18 cellular contexts compared by ENCODE assay signal in the genomic region with DNA sequence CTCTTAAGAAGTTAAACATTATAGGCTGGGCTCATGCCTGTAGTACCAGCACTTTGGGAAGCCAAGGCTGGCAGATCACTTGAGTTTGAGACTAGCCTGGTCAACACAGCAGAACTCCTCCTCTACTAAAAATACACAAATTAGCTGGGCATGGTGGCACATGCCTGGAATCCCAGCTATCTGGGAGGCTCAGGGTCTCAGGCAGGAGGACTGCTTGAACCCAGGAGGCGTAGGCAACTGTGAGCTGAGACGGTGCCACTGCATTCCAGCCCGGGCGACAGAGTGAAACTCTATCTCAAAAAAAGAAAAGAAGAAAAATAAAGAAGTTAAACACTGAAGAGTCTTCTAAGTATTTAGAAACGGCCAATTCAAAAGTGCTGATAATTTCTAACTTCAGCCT.
DNase-seq lines count a peak whose midpoint lies in the region; ATAC-seq, FAIRE-seq and TF ChIP-seq lines count a peak whose summit lies in the region.
"Had no signal": no experiment of that assay in that cellular context is flagged by ENCODE, and none has a peak within 500 bp of the region (broad histone marks: within the 10 kb centered on the region; RNA-seq: fewer than 3 reads in every experiment).

No MANE protein-coding gene starts in this region.

- intact Hi-C loops in mammary epithelial cell (cut with micrococcal nuclease) (no loop called here), MCF 10A (cut with micrococcal nuclease) (no loop called here), body of pancreas (cut with DNase I) (no loop called here)

- H3K4me3 ChIP-seq in mammary epithelial cell (replicated peaks in 1 of 3; ENCODE audit: insufficient read depth in 1 of 3, low read depth in 2 of 3, low read length in 3 of 3) (no peak overlapping the region), H1 (ENCODE audit: extremely low read depth in 1 of 4, insufficient read depth in 2 of 4, low read depth in 3 of 4, low read length in 4 of 4) (no peak overlapping the region), body of pancreas (no peak overlapping the region)
- H3K4me3 ChIP-seq: A549, GM23248 had no signal

- no TSS peak for BruUV-seq in mammary epithelial cell (replicated peaks; lab: Mats Ljungman, UMichigan)
- no TSS peak for BruUV-seq in MCF 10A (replicated peaks; lab: Mats Ljungman, UMichigan)

- H4K20me1 ChIP-seq in mammary epithelial cell (ENCODE audit: insufficient read depth, low read length) (no peaks in the 10 kb centered on the region), H1 (replicated peaks in 1 of 2; ENCODE audit: control insufficient read depth in 1 of 2, insufficient read depth in 2 of 2, low read length in 2 of 2) (no peaks in the 10 kb centered on the region)

- no peak overlapping the region for H2BK15ac ChIP-seq in H1 (ENCODE audit: low read length)

- no peak overlapping the region for H4K8ac ChIP-seq in H1 (ENCODE audit: extremely low read depth, insufficient read depth, low read length)

- H3K9ac ChIP-seq in mammary epithelial cell (ENCODE audit: insufficient read depth, low read length) (no peak overlapping the region), H1 (replicated peaks in 1 of 4; ENCODE audit: extremely low read depth in 1 of 4, low read depth in 3 of 4, low read length in 3 of 4) (no peak overlapping the region)
- H3K9ac ChIP-seq: GM23248 had no signal

- H3K56ac ChIP-seq in H1 (replicated peaks; ENCODE audit: insufficient read length, low read depth, low read length): no peak overlapping the region

- no peak overlapping the region; the same call in 1 of the 2 replicates for H3K18ac ChIP-seq in H1 (ENCODE audit: extremely low read depth, low read length)

- in situ Hi-C loops in mammary epithelial cell (cut with MboI; ENCODE audit: low sequenced_read_pairs in 2 of 2): no loop called here

- no peak overlapping the region for H3K27ac Mint-ChIP-seq in MCF 10A (ENCODE audit: low read depth, unreplicated experiment)
- peak overlapping the region; percentile 45 for H3K27ac Mint-ChIP-seq in progenitor cell of endocrine pancreas
- H3K27ac Mint-ChIP-seq: CD4-positive, alpha-beta T cell; H9 had no signal

- POLR2A ChIA-PET in MCF 10A (lab: Yijun Ruan, JAX): interaction anchor here (0.7 kb wide), 1 partner anchor 15 kb away, joined by 3 read pairs; no protein-coding TSS in a partner anchor
- POLR2A ChIA-PET in H1 (lab: Charles Lee; ENCODE audit: partially characterized antibody): no interaction called here
- POLR2A ChIA-PET in RWPE1 (lab: Yijun Ruan, JAX; ENCODE audit: low non-redundant PET): no interaction called here

- no peak for TF ChIP-seq CTCF in mammary epithelial cell (conservative IDR thresholded peaks at IDR 0.05 in 1 of 2, IDR thresholded peaks at IDR 0.05 in 1 of 2; ENCODE audit: extremely low read depth in 1 of 2, insufficient read depth in 1 of 2, low read depth in 1 of 2, low read length in 2 of 2)
- no peak for TF ChIP-seq CTCF in MCF 10A (IDR thresholded peaks at IDR 0.05; ENCODE audit: unreplicated experiment)
- TF ChIP-seq CTCF in H1 (IDR thresholded peaks at IDR 0.05; ENCODE audit: control extremely low read depth in 1 of 3, insufficient read depth in 1 of 3, low read depth in 1 of 3, low read length in 3 of 3): no peak
- TF ChIP-seq CTCF in progenitor cell of endocrine pancreas (IDR thresholded peaks at IDR 0.05; ENCODE audit: unreplicated experiment): no peak
- TF ChIP-seq CTCF in body of pancreas (IDR thresholded peaks at IDR 0.05): no peak
- no peak for TF ChIP-seq CTCF in RWPE1 (conservative IDR thresholded peaks at IDR 0.05; ENCODE audit: low read depth)

- H3K9me3 Mint-ChIP-seq in MCF 10A (ENCODE audit: unreplicated experiment) (no peaks in the 10 kb centered on the region), progenitor cell of endocrine pancreas (ENCODE audit: low read depth) (no peaks in the 10 kb centered on the region)
- H3K9me3 Mint-ChIP-seq: H9 had no signal

- H2AFZ ChIP-seq in mammary epithelial cell (ENCODE audit: low read depth, low read length) (peak overlapping the region; percentile 62), H1 (ENCODE audit: low read length) (no peak overlapping the region)
- H2AFZ ChIP-seq: GM23248 had no signal

- H3K9me3 ChIP-seq in mammary epithelial cell (replicated peaks; ENCODE audit: insufficient read depth, low read length) (no peaks in the 10 kb centered on the region), H1 (ENCODE audit: insufficient read depth in 2 of 2, low read depth in 1 of 2, low read length in 1 of 2) (no peaks in the 10 kb centered on the region), body of pancreas (no peaks in the 10 kb centered on the region)
- H3K9me3 ChIP-seq: A549, Caco-2 had no signal

- H2BK120ac ChIP-seq in H1 (replicated peaks; ENCODE audit: low read depth, low read length): no peak overlapping the region

- WGBS in mammary epithelial cell (ENCODE audit: low coverage, missing lambda C conversion rate): 5% methylated on average over 5 of the region's 5 CpGs
- WGBS in H1 (ENCODE audit: extremely low coverage in 1 of 2, insufficient coverage in 1 of 2, insufficient read length in 1 of 2, insufficient replicate concordance in 2 of 2, low coverage in 1 of 2, low lambda C conversion rate in 2 of 2, missing lambda C conversion rate in 1 of 2), 2 experiments: 86% methylated on average over 5 of the region's 5 CpGs; no CpG with 5 or more reads in 1 of the 2 experiments
- 58 to 68% methylated on average over 5 of the region's 5 CpGs for WGBS in body of pancreas, 2 donors

- no peak for TF ChIP-seq EP300 in H1 (IDR thresholded peaks at IDR 0.05; ENCODE audit: borderline replicate concordance in 1 of 2, low read depth in 2 of 2, low read length in 2 of 2)

- peaks cover 66% of the 10 kb centered on the region for H3K27me3 Mint-ChIP-seq in MCF 10A (ENCODE audit: insufficient read depth, unreplicated experiment)
- H3K27me3 Mint-ChIP-seq in progenitor cell of endocrine pancreas: no peaks in the 10 kb centered on the region
- H3K27me3 Mint-ChIP-seq: CD4-positive, alpha-beta T cell had no signal

- H3K27ac ChIP-seq in mammary epithelial cell (ENCODE audit: insufficient read depth, low read depth, low read length) (no peak overlapping the region), H1 (ENCODE audit: low read depth, low read length) (no peak overlapping the region), body of pancreas (no peak overlapping the region), RWPE1 (no peak overlapping the region)
- H3K27ac ChIP-seq: 22Rv1, A549, C4-2B, GM23248, HL-60 had no signal

- H2BK20ac ChIP-seq in H1 (ENCODE audit: low read length): no peak overlapping the region

- no peak overlapping the region for H3K23ac ChIP-seq in H1 (ENCODE audit: insufficient read length)

- H3K14ac ChIP-seq in H1 (ENCODE audit: insufficient read length): no peak overlapping the region

- no peak for ATAC-seq in body of pancreas
- ATAC-seq: A549 had no signal

- no peak overlapping the region for H4K5ac ChIP-seq in H1 (ENCODE audit: insufficient read length, low read depth, low read length)

- no peaks in the 10 kb centered on the region for H3K79me1 ChIP-seq in H1 (ENCODE audit: low read depth, low read length)

- H3K36me3 ChIP-seq in mammary epithelial cell (ENCODE audit: insufficient read depth, low read length) (no peaks in the 10 kb centered on the region), H1 (ENCODE audit: control insufficient read depth in 2 of 4, insufficient read depth in 4 of 4, low read length in 3 of 4) (no peaks in the 10 kb centered on the region), body of pancreas (replicated peaks in 1 of 2; ENCODE audit: insufficient read depth in 1 of 2, low read depth in 2 of 2) (no peaks in the 10 kb centered on the region)

- H3K4me3 Mint-ChIP-seq in MCF 10A (ENCODE audit: unreplicated experiment) (no peak overlapping the region), progenitor cell of endocrine pancreas (ENCODE audit: low read depth) (no peak overlapping the region)
- H3K4me3 Mint-ChIP-seq: CD4-positive, alpha-beta T cell; H9 had no signal

- H3K4me2 ChIP-seq in mammary epithelial cell (ENCODE audit: insufficient read depth, low read depth, low read length) (no peak overlapping the region), H1 (ENCODE audit: insufficient read depth in 1 of 2, low read depth in 2 of 2, low read length in 2 of 2) (no peak overlapping the region)
- H3K4me2 ChIP-seq: A549 had no signal

- H3K4ac ChIP-seq in H1 (replicated peaks; ENCODE audit: insufficient read length, low read depth, low read length): no peak overlapping the region

- DNase-seq in mammary epithelial cell (no peak), MCF 10A (ENCODE audit: unreplicated experiment) (no peak), H1 (ENCODE audit: low read depth in 1 of 2, low spot score in 2 of 2) (no peak), progenitor cell of endocrine pancreas (ENCODE audit: low spot score, unreplicated experiment) (no peak), body of pancreas (no peak), RWPE1 (ENCODE audit: low spot score) (no peak)
- no peak for DNase-seq in stimulated activated CD4-positive, alpha-beta T cell treated with anti-CD3 and anti-CD28 coated beads, Interleukin-4, amount 100 ng/mL, for 4 hours
- DNase-seq: AML-193; Caco-2; CD4-positive, alpha-beta T cell; GM23248; H9 had no signal

- no peak overlapping the region for H2AK5ac ChIP-seq in H1 (ENCODE audit: low read depth, low read length)

- FAIRE-seq in H1 (lab: Jason Lieb, UNC): no peak
- FAIRE-seq: A549, D721Med, GM12891 had no signal

- H3K23me2 ChIP-seq in H1 (ENCODE audit: low read depth, low read length): no peaks in the 10 kb centered on the region; the same call in 1 of the 2 replicates

- dilution Hi-C loops in mammary epithelial cell (cut with HindIII; ENCODE audit: low sequenced_read_pairs): no loop called here

- H3K4me1 Mint-ChIP-seq in MCF 10A (ENCODE audit: insufficient read depth, unreplicated experiment) (no peaks in the 10 kb centered on the region), progenitor cell of endocrine pancreas (ENCODE audit: low read depth) (no peaks in the 10 kb centered on the region)

- CTCF ChIA-PET in mammary epithelial cell (lab: Charles Lee; ENCODE audit: low non-redundant PET): no interaction called here
- CTCF ChIA-PET in MCF 10A (lab: Yijun Ruan, JAX): interaction anchor here (0.7 kb wide), 1 partner anchor 1120 kb away, joined by 3 read pairs; no protein-coding TSS in a partner anchor
- CTCF ChIA-PET in H1 (lab: Charles Lee; ENCODE audit: partially characterized antibody): interaction anchor here (2.1 kb wide), 1 partner anchor 19 kb away, joined by 8 read pairs; no protein-coding TSS in a partner anchor
- CTCF ChIA-PET in RWPE1 (lab: Yijun Ruan, JAX): no interaction called here

- H3K79me2 ChIP-seq in mammary epithelial cell (ENCODE audit: insufficient read depth, low read length) (no peaks in the 10 kb centered on the region), H1 (ENCODE audit: control insufficient read depth in 1 of 2, insufficient read depth in 2 of 2, low read length in 2 of 2) (no peaks in the 10 kb centered on the region)

- H2BK5ac ChIP-seq in H1 (ENCODE audit: low read depth, low read length): no peak overlapping the region

- H3K36me3 Mint-ChIP-seq in MCF 10A (ENCODE audit: insufficient read depth, unreplicated experiment) (no peaks in the 10 kb centered on the region), progenitor cell of endocrine pancreas (ENCODE audit: insufficient read depth) (no peaks in the 10 kb centered on the region)

- no peak overlapping the region for H4K91ac ChIP-seq in H1 (replicated peaks; ENCODE audit: insufficient read length, low read length)

- TF ChIP-seq RAD21 in H1 (IDR thresholded peaks at IDR 0.05 in 1 of 2, conservative IDR thresholded peaks at IDR 0.05 in 1 of 2; ENCODE audit: low read depth in 2 of 2, low read length in 2 of 2): no peak

- H3K27me3 ChIP-seq in mammary epithelial cell (ENCODE audit: insufficient read depth, low read length) (no peaks in the 10 kb centered on the region), H1 (replicated peaks in 1 of 4; ENCODE audit: control insufficient read depth in 3 of 4, extremely low read depth in 1 of 4, insufficient read depth in 3 of 4, low read length in 3 of 4) (no peaks in the 10 kb centered on the region), body of pancreas (no peaks in the 10 kb centered on the region)

- H3K4me1 ChIP-seq in mammary epithelial cell (ENCODE audit: insufficient read depth, low read length) (no peaks in the 10 kb centered on the region), H1 (replicated peaks in 1 of 4; ENCODE audit: control insufficient read depth in 3 of 4, insufficient read depth in 4 of 4, low read length in 3 of 4) (no peaks in the 10 kb centered on the region), body of pancreas (no peaks in the 10 kb centered on the region)
- H3K4me1 ChIP-seq: A549, Caco-2 had no signal

- no peak overlapping the region for H2BK12ac ChIP-seq in H1 (ENCODE audit: low read depth, low read length)

- TF ChIP-seq POLR2A in H1 (IDR thresholded peaks at IDR 0.05; ENCODE audit: control extremely low read depth in 1 of 2, low read depth in 2 of 2, low read length in 2 of 2) (no peak), body of pancreas (IDR thresholded peaks at IDR 0.05) (no peak)

Comparison
In these comparisons a context has a peak if more than half of its experiments do, and no peak if none do; other contexts are left out.
1. CTCF ChIA-PET loops: an anchor here in MCF 10A (0.7 kb wide) and H1 (2.1 kb wide); none called in mammary epithelial cell and RWPE1.